8 cellular contexts compared by ENCODE assay signal in genomic region chr5:159263569-159263905, GRCh38. TPM values are rescaled to one million over a fixed set of nuclear protein-coding genes. Genes with fewer than 3 reads are reported as not detected.
A peak's percentile ranks its signal among the peaks of the same experiment; 100 is the strongest.
DNase-seq lines count a peak whose midpoint lies in the region; ATAC-seq and TF ChIP-seq lines count a peak whose summit lies in the region.

No MANE protein-coding gene starts in this region.

- peaks cover 24% of the 10 kb centered on the region for H3K36me3 Mint-ChIP-seq in Calu3 (ENCODE audit: insufficient read depth, unreplicated experiment)

- H3K27me3 Mint-ChIP-seq in Calu3 (ENCODE audit: unreplicated experiment): no peaks in the 10 kb centered on the region

- peak overlapping the region; percentile 92 for H3K4me3 ChIP-seq in GM23248
- H3K4me3 ChIP-seq in PC-3 (ENCODE audit: low read length): peak overlapping the region; percentile 95

- H3K9me2 ChIP-seq in GM23248 (ENCODE audit: insufficient read depth): no peaks in the 10 kb centered on the region
- H3K9me2 ChIP-seq in PC-3 (replicated peaks; ENCODE audit: low read length): no peaks in the 10 kb centered on the region

- peak overlapping the region; percentile 97 for H2AFZ ChIP-seq in GM23248
- peak overlapping the region; percentile 98 for H2AFZ ChIP-seq in PC-3 (ENCODE audit: low read length)

- DNase-seq in Calu3: no peak
- DNase-seq in GM23248: no peak
- no peak for DNase-seq in PC-3
- no peak for DNase-seq in epithelial cell of prostate (ENCODE audit: low read depth, low spot score)
- no peak for DNase-seq in omental fat pad (ENCODE audit: low spot score)
- no peak for DNase-seq in NCI-H345 treated with DMSO at 0.1 percent for 48 hours (lab: John Stamatoyannopoulos, UW; ENCODE audit: unreplicated experiment)
- no peak for DNase-seq in NCI-H1417 (lab: John Stamatoyannopoulos, UW)

- in situ Hi-C loops in GM23248 (cut with MboI): no loop called here

- H3K9me3 ChIP-seq in GM23248 (ENCODE audit: low read depth) (no peaks in the 10 kb centered on the region), PC-3 (ENCODE audit: low read length) (no peaks in the 10 kb centered on the region)

- POLR2A ChIA-PET in PC-3 (lab: Charles Lee; ENCODE audit: unreplicated experiment): no interaction called here

- TF ChIP-seq CTCF in Calu3 (IDR thresholded peaks at IDR 0.05; ENCODE audit: unreplicated experiment) (no peak), PC-3 (conservative IDR thresholded peaks at IDR 0.05; ENCODE audit: low read depth, low read length) (no peak), omental fat pad (IDR thresholded peaks at IDR 0.05) (no peak)

- H3K27ac Mint-ChIP-seq in Calu3 (ENCODE audit: unreplicated experiment): peak overlapping the region; percentile 92

- H4K20me1 ChIP-seq in GM23248 (ENCODE audit: insufficient read depth): no peaks in the 10 kb centered on the region
- no peaks in the 10 kb centered on the region for H4K20me1 ChIP-seq in PC-3 (ENCODE audit: low read length)

- H3K4me1 Mint-ChIP-seq in Calu3 (ENCODE audit: low read depth, unreplicated experiment): peaks cover 9% of the 10 kb centered on the region

- CTCF ChIA-PET in Calu3 (lab: Charles Lee): interaction anchor here (0.9 to 1.0 kb wide), 2 partner anchors 77 to 107 kb away, joined by 3 to 4 read pairs; no protein-coding TSS in a partner anchor
- CTCF ChIA-PET in PC-3 (lab: Charles Lee): no interaction called here

- H3K27me3 ChIP-seq in GM23248 (replicated peaks; ENCODE audit: insufficient read depth): no peaks in the 10 kb centered on the region
- no peaks in the 10 kb centered on the region for H3K27me3 ChIP-seq in PC-3 (ENCODE audit: low read length)

- BruUV-seq in Calu3 (replicated peaks; lab: Mats Ljungman, UMichigan): no TSS peak
- no TSS peak for BruUV-seq in PC-3 (replicated peaks; lab: Mats Ljungman, UMichigan)

- H3K79me2 ChIP-seq in GM23248 (ENCODE audit: insufficient read depth) (peaks cover 55% of the 10 kb centered on the region), PC-3 (ENCODE audit: low read length) (peaks cover 28% of the 10 kb centered on the region)

- peaks cover 2% of the 10 kb centered on the region for H3K9me3 Mint-ChIP-seq in Calu3 (ENCODE audit: low read depth, unreplicated experiment)

- H3K4me1 ChIP-seq in GM23248 (ENCODE audit: insufficient read depth) (0 out of 2 replicates have a peak, but pooled peaks cover 10% of the 10 kb centered on the region), PC-3 (ENCODE audit: insufficient read depth, low read length) (peaks cover 15% of the 10 kb centered on the region)

- H3K36me3 ChIP-seq in GM23248 (ENCODE audit: low read depth): no peaks in the 10 kb centered on the region
- H3K36me3 ChIP-seq in PC-3 (ENCODE audit: low read depth, low read length): no peaks in the 10 kb centered on the region

- WGBS in GM23248 (ENCODE audit: low coverage in 1 of 2, low lambda C conversion rate in 2 of 2, missing lambda C conversion rate in 2 of 2), 2 experiments: 1 to 2% methylated on average over 10 of the region's 10 CpGs

- H3K27ac ChIP-seq in GM23248 (peak overlapping the region; percentile 82), PC-3 (ENCODE audit: low read length) (peak overlapping the region; percentile 97), epithelial cell of prostate (peak overlapping the region; percentile 98)

- ATAC-seq in PC-3 (peak; percentile 18), omental fat pad (ENCODE audit: low FRiP score) (peak; percentile 30)
- no peak for ATAC-seq in activated CD4-positive, CD25-positive, alpha-beta regulatory T cell treated with anti-CD3 and anti-CD28 coated beads, Interleukin-2, amount 50 U/mL, for 24 hours

- H3K4me2 ChIP-seq in GM23248 (ENCODE audit: unreplicated experiment) (peak overlapping the region; percentile 97), PC-3 (ENCODE audit: low read length) (peak overlapping the region; percentile 94)

- H3F3A ChIP-seq in GM23248 (ENCODE audit: insufficient read depth) (no peaks in the 10 kb centered on the region), PC-3 (ENCODE audit: low read length, unreplicated experiment) (no peaks in the 10 kb centered on the region)

- intact Hi-C loops in Calu3 (cut with micrococcal nuclease; ENCODE audit: unreplicated experiment): loop anchor here (1.0 to 5.0 kb wide), 3 partner anchors 56 to 107 kb away; no protein-coding TSS in a partner anchor
- intact Hi-C loops in PC-3 (cut with micrococcal nuclease): loop anchor here (1.0 to 5.0 kb wide), 3 partner anchors 56 to 106 kb away; no protein-coding TSS in a partner anchor

- H3K9ac ChIP-seq in GM23248 (peak overlapping the region; percentile 86), PC-3 (ENCODE audit: low read length) (peak overlapping the region; percentile 98)

- H3K4me3 Mint-ChIP-seq in Calu3 (ENCODE audit: low read depth, unreplicated experiment): peak overlapping the region; percentile 84

RNA-seq across cellular contexts. Expression of gene UBLCP1, which starts 0.4 kb away (rescaled TPM):
- total RNA-seq in Calu3 (2022) (35.8 and 39.5 TPM in 2 replicates), PC-3 (2014; rRNA removed) (8.9 and 9.5 TPM in 2 replicates), omental fat pad (10 to 100 TPM; 10.9 to 24.6 (median 15.4) TPM)
- total RNA-seq in GM23248 (2014; rRNA removed; shearing (Covaris generic)): 24.5 and 38.2 TPM in 2 replicates
- polyA plus RNA-seq in GM23248 (2016; fragmentation: Nextera tagmentation; extraction: Ambion mirVana): 37.6 and 39.8 TPM in 2 replicates

RNA-seq across cellular contexts. Expression of gene RNF145, which starts 54.2 kb away (rescaled TPM):
- 169 and 193 TPM in 2 replicates for total RNA-seq in Calu3 (2022)
- total RNA-seq in GM23248 (2014; rRNA removed; shearing (Covaris generic)): 31.5 and 38.7 TPM in 2 replicates
- polyA plus RNA-seq in GM23248 (2016; fragmentation: Nextera tagmentation; extraction: Ambion mirVana): 9.2 and 10.6 TPM in 2 replicates
- 13.7 and 21.8 TPM in 2 replicates for total RNA-seq in PC-3 (2014; rRNA removed)
- 10 to 100 TPM; 39.7 to 56.4 (median 53.1) TPM for total RNA-seq in omental fat pad

Comparison
In these comparisons a context has a peak if more than half of its experiments do, and no peak if none do; other contexts are left out.
1. ATAC-seq: peak in PC-3 (single experiment) and omental fat pad (single experiment); none in activated CD4-positive, CD25-positive, alpha-beta regulatory T cell treated with anti-CD3 and anti-CD28 coated beads, Interleukin-2, amount 50 U/mL, for 24 hours (0 of 2).
2. Peak in every context shown above with its lines, with median percentiles within 50 percentile points of each other: H3K27ac ChIP-seq.